In genomic region chr15:53811530-53811929, GRCh38 we compare ENCODE assay signal across 10 cellular contexts. TPM values are rescaled to one million over a fixed set of nuclear protein-coding genes. Genes with fewer than 3 reads are reported as not detected.
A peak's percentile ranks its signal among the peaks of the same experiment; 100 is the strongest.
DNase-seq lines count a peak whose midpoint lies in the region; ATAC-seq and TF ChIP-seq lines count a peak whose summit lies in the region.
"Had no signal": no experiment of that assay in that cellular context is flagged by ENCODE, and none has a peak within 500 bp of the region (broad histone marks: within the 10 kb centered on the region; RNA-seq: fewer than 3 reads in every experiment).

No MANE protein-coding gene starts in this region.

- H3K4me1 Mint-ChIP-seq in Calu3 (ENCODE audit: low read depth, unreplicated experiment) (peaks cover 20% of the 10 kb centered on the region), CD14-positive monocyte (peaks cover 6% of the 10 kb centered on the region)

- no TSS peak for BruUV-seq in Calu3 (replicated peaks; lab: Mats Ljungman, UMichigan)

- H3K27me3 ChIP-seq in RWPE2 (ENCODE audit: insufficient read depth, poor library complexity, severe bottlenecking), result peaks cover 35% of the 10 kb centered on the region
- no peaks in the 10 kb centered on the region for H3K27me3 ChIP-seq in effector memory CD4-positive, alpha-beta T cell (replicated peaks; ENCODE audit: control insufficient read depth, insufficient read depth, low read length, poor library complexity, severe bottlenecking)

- CTCF ChIA-PET in Calu3 (lab: Charles Lee), result interaction anchor here (0.6 to 2.2 kb wide), 10 partner anchors 20 to 471 kb away, joined by 3 to 15 read pairs (median 5); partner anchors contain the start of gene UNC13C

- no peak overlapping the region for H3K27ac ChIP-seq in RWPE2 (ENCODE audit: poor library complexity, severe bottlenecking)
- no peak overlapping the region for H3K27ac ChIP-seq in effector memory CD4-positive, alpha-beta T cell (ENCODE audit: insufficient read depth, low read length, poor library complexity, severe bottlenecking)

- H3K9me3 Mint-ChIP-seq in Calu3 (ENCODE audit: low read depth, unreplicated experiment), result no peaks in the 10 kb centered on the region
- no peaks in the 10 kb centered on the region for H3K9me3 Mint-ChIP-seq in CD14-positive monocyte

- H3K36me3 ChIP-seq in RWPE2 (ENCODE audit: low read depth), result no peaks in the 10 kb centered on the region
- no peaks in the 10 kb centered on the region for H3K36me3 ChIP-seq in effector memory CD4-positive, alpha-beta T cell (ENCODE audit: control insufficient read depth, insufficient read depth, low read length)

- ATAC-seq in RWPE2 (ENCODE audit: low read depth) (peak; percentile 62; the same call in 2 of the 3 replicates), HG02763 (IDR thresholded peaks at IDR 0.05; ENCODE audit: unreplicated experiment) (no peak)

- intact Hi-C loops in Calu3 (cut with micrococcal nuclease; ENCODE audit: unreplicated experiment), result loop anchor here (2.0 to 10.0 kb wide), 5 partner anchors 51 to 1293 kb away; partner anchors contain the start of gene UNC13C
- intact Hi-C loops in CD14-positive monocyte (cut with micrococcal nuclease), result no loop called here

- H3K27me3 Mint-ChIP-seq in Calu3 (ENCODE audit: unreplicated experiment) (no peaks in the 10 kb centered on the region), CD14-positive monocyte (ENCODE audit: low read depth in 3 of 3) (peaks cover 2 to 4% (median 2%) of the 10 kb centered on the region in 3 donors)

- DNase-seq in Calu3 (no peak), HT1080 (ENCODE audit: low read depth) (peak; percentile 3), RWPE2 (ENCODE audit: low spot score) (no peak), kidney tubule cell (ENCODE audit: low spot score) (peak; percentile 39), GM20000 (ENCODE audit: low spot score) (no peak), CD14-positive monocyte (ENCODE audit: low spot score) (no peak)
- no peak for DNase-seq in effector memory CD4-positive, alpha-beta T cell
- DNase-seq: caudate nucleus had no signal

- no peaks in the 10 kb centered on the region for H3K9me3 ChIP-seq in RWPE2 (ENCODE audit: severe bottlenecking)
- H3K9me3 ChIP-seq in effector memory CD4-positive, alpha-beta T cell (ENCODE audit: control insufficient read depth, low read length), result no peaks in the 10 kb centered on the region

- H3K27ac Mint-ChIP-seq in Calu3 (ENCODE audit: unreplicated experiment), result peak overlapping the region; percentile 45
- no peak overlapping the region for H3K27ac Mint-ChIP-seq in CD14-positive monocyte

- TF ChIP-seq CTCF in Calu3 (IDR thresholded peaks at IDR 0.05; ENCODE audit: unreplicated experiment), result no peak
- TF ChIP-seq CTCF in RWPE2 (IDR thresholded peaks at IDR 0.05; ENCODE audit: poor library complexity, severe bottlenecking), result peak; percentile 70
- TF ChIP-seq CTCF in GM20000 (IDR thresholded peaks at IDR 0.05; ENCODE audit: extremely low read depth, missing control alignments), result no peak
- TF ChIP-seq CTCF in CD14-positive monocyte (IDR thresholded peaks at IDR 0.05), result no peak

- H3K36me3 Mint-ChIP-seq in Calu3 (ENCODE audit: insufficient read depth, unreplicated experiment) (no peaks in the 10 kb centered on the region), CD14-positive monocyte (no peaks in the 10 kb centered on the region)

- no peak overlapping the region for H3K4me3 Mint-ChIP-seq in Calu3 (ENCODE audit: low read depth, unreplicated experiment)
- H3K4me3 Mint-ChIP-seq in CD14-positive monocyte, result no peak overlapping the region

- no peak overlapping the region for H3K4me3 ChIP-seq in RWPE2 (ENCODE audit: severe bottlenecking)
- no peak overlapping the region for H3K4me3 ChIP-seq in effector memory CD4-positive, alpha-beta T cell (ENCODE audit: insufficient read depth, low read depth, low read length, poor library complexity, severe bottlenecking)

- no peaks in the 10 kb centered on the region for H3K4me1 ChIP-seq in RWPE2 (ENCODE audit: insufficient read depth, poor library complexity, severe bottlenecking)
- no peaks in the 10 kb centered on the region for H3K4me1 ChIP-seq in effector memory CD4-positive, alpha-beta T cell (ENCODE audit: control insufficient read depth, insufficient read depth, low read length, poor library complexity, severe bottlenecking)

RNA-seq across cellular contexts. Expression of gene WDR72, which starts 52.1 kb away (rescaled TPM):
- total RNA-seq in Calu3 (2022), result 3.7 and 3.9 TPM in 2 replicates
- total RNA-seq in HT1080 (2014; rRNA removed; shearing (Covaris generic)), result 0.18 and 0.23 TPM in 2 replicates
- 0.47 and 0.57 TPM in 2 replicates for polyA plus RNA-seq in HT1080 (2015; cell fraction: cytosol; rRNA removed)
- 0.44 and 0.50 TPM in 2 replicates for polyA plus RNA-seq in HT1080 (2015; cell fraction: nucleus; rRNA removed)
- polyA plus RNA-seq in CD14-positive monocyte, result not detected
- total RNA-seq: pulmonary artery endothelial cell had no signal

Comparison
In these comparisons a context has a peak if more than half of its experiments do, and no peak if none do; other contexts are left out.
1. DNase-seq: peak in HT1080 (single experiment) and kidney tubule cell (single experiment); none in Calu3 (single experiment), RWPE2 (single experiment), GM20000 (single experiment), CD14-positive monocyte (single experiment) and effector memory CD4-positive, alpha-beta T cell (0 of 3).